ENCODE assay signal across 19 cellular contexts in the genomic region with DNA sequence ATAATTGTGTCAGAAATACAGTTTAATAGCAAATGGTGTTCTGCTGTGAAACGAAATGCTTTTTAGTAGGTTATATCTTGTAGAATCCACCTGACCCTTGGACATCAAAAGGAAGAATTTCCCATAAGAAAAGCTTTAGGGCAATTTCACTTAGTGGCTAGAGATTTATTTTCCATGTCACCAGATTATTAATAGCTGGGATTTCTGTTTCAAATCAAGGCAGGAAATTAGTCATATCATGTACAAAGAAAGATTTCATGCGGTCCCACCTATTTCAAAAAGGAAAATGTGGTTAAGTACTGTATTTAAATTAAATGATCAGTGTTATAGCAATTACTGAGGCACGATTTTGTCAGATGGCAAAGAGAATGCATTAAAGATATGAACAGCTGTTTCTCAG.
DNase-seq lines count a peak whose midpoint lies in the region; ATAC-seq and TF ChIP-seq lines count a peak whose summit lies in the region.
"Had no signal": no experiment of that assay in that cellular context is flagged by ENCODE, and none has a peak within 500 bp of the region (broad histone marks: within the 10 kb centered on the region; RNA-seq: fewer than 3 reads in every experiment).

No MANE protein-coding gene starts in this region.

- TF ChIP-seq POLR2A in breast epithelium (IDR thresholded peaks at IDR 0.05): no peak

- no peak overlapping the region for H3K4me2 ChIP-seq in mammary epithelial cell (ENCODE audit: insufficient read depth, low read depth, low read length)

- intact Hi-C loops in mammary epithelial cell (cut with micrococcal nuclease) (no loop called here), breast epithelium (cut with DNase I; ENCODE audit: low total_unique reads) (no loop called here)

- in situ Hi-C loops in mammary epithelial cell (cut with MboI; ENCODE audit: low sequenced_read_pairs in 2 of 2): no loop called here

- H3K4me3 ChIP-seq in mammary epithelial cell (replicated peaks in 1 of 3; ENCODE audit: insufficient read depth in 1 of 3, low read depth in 2 of 3, low read length in 3 of 3): no peak overlapping the region
- H3K4me3 ChIP-seq in breast epithelium: no peak overlapping the region

- dilution Hi-C loops in mammary epithelial cell (cut with HindIII; ENCODE audit: low sequenced_read_pairs): loop anchor here (5.0 kb wide), 2 partner anchors 49 to 96 kb away; partner anchors contain the start of gene NPTX2

- CTCF ChIA-PET in mammary epithelial cell (lab: Charles Lee; ENCODE audit: low non-redundant PET): no interaction called here

- no TSS peak for BruUV-seq in mammary epithelial cell (replicated peaks; lab: Mats Ljungman, UMichigan)

- H3K36me3 ChIP-seq in mammary epithelial cell (ENCODE audit: insufficient read depth, low read length) (no peaks in the 10 kb centered on the region), breast epithelium (no peaks in the 10 kb centered on the region)

- no peak overlapping the region for H3K27ac ChIP-seq in mammary epithelial cell (ENCODE audit: insufficient read depth, low read depth, low read length)
- no peak overlapping the region for H3K27ac ChIP-seq in breast epithelium
- H3K27ac ChIP-seq: 22Rv1, C4-2B, HL-60 had no signal

- H3K9me3 ChIP-seq in mammary epithelial cell (replicated peaks; ENCODE audit: insufficient read depth, low read length): no peaks in the 10 kb centered on the region
- H3K9me3 ChIP-seq in breast epithelium: no peaks in the 10 kb centered on the region

- H2AFZ ChIP-seq in mammary epithelial cell (ENCODE audit: low read depth, low read length): no peak overlapping the region

- WGBS in mammary epithelial cell (ENCODE audit: low coverage, missing lambda C conversion rate): 9% methylated on average over 3 of the region's 3 CpGs

- DNase-seq in mammary epithelial cell: peak; percentile 7
- DNase-seq in breast epithelium (ENCODE audit: low spot score in 2 of 2): no peak
- DNase-seq in LHCN-M2 (ENCODE audit: low read depth): peak; percentile 68
- DNase-seq in lung microvascular endothelial cell (ENCODE audit: low read depth in 2 of 2): peak; percentile 7 to 40
- no peak for DNase-seq in NCI-H748 (lab: John Stamatoyannopoulos, UW; ENCODE audit: unreplicated experiment)
- no peak for DNase-seq in retina
- no peak for DNase-seq in NCI-H1694 (lab: John Stamatoyannopoulos, UW)
- DNase-seq: ACHN; CD4-positive, alpha-beta memory T cell; DMS79; GF-D8; GOT3; H9; IMR-90; KBM-7 had no signal

- H3K27me3 ChIP-seq in mammary epithelial cell (ENCODE audit: insufficient read depth, low read length): no peaks in the 10 kb centered on the region
- H3K27me3 ChIP-seq in breast epithelium: no peaks in the 10 kb centered on the region

- no peak overlapping the region for H3K9ac ChIP-seq in mammary epithelial cell (ENCODE audit: insufficient read depth, low read length)

- TF ChIP-seq CTCF in mammary epithelial cell (conservative IDR thresholded peaks at IDR 0.05 in 1 of 2, IDR thresholded peaks at IDR 0.05 in 1 of 2; ENCODE audit: extremely low read depth in 1 of 2, insufficient read depth in 1 of 2, low read depth in 1 of 2, low read length in 2 of 2): no peak
- TF ChIP-seq CTCF in breast epithelium (IDR thresholded peaks at IDR 0.05): no peak

- H3K4me1 ChIP-seq in mammary epithelial cell (ENCODE audit: insufficient read depth, low read length) (no peaks in the 10 kb centered on the region), breast epithelium (no peaks in the 10 kb centered on the region)

- H3K79me2 ChIP-seq in mammary epithelial cell (ENCODE audit: insufficient read depth, low read length): no peaks in the 10 kb centered on the region

- ATAC-seq in HG03045 (IDR thresholded peaks at IDR 0.05; ENCODE audit: unreplicated experiment): no peak

- H4K20me1 ChIP-seq in mammary epithelial cell (ENCODE audit: insufficient read depth, low read length): no peaks in the 10 kb centered on the region

Comparison
In these comparisons a context has a peak if more than half of its experiments do, and no peak if none do; other contexts are left out.
1. DNase-seq: peak in mammary epithelial cell (single experiment), LHCN-M2 (single experiment) and lung microvascular endothelial cell (2 of 2); none in breast epithelium (0 of 2), NCI-H748 (single experiment), retina (single experiment) and NCI-H1694 (single experiment).